In the genomic region with DNA sequence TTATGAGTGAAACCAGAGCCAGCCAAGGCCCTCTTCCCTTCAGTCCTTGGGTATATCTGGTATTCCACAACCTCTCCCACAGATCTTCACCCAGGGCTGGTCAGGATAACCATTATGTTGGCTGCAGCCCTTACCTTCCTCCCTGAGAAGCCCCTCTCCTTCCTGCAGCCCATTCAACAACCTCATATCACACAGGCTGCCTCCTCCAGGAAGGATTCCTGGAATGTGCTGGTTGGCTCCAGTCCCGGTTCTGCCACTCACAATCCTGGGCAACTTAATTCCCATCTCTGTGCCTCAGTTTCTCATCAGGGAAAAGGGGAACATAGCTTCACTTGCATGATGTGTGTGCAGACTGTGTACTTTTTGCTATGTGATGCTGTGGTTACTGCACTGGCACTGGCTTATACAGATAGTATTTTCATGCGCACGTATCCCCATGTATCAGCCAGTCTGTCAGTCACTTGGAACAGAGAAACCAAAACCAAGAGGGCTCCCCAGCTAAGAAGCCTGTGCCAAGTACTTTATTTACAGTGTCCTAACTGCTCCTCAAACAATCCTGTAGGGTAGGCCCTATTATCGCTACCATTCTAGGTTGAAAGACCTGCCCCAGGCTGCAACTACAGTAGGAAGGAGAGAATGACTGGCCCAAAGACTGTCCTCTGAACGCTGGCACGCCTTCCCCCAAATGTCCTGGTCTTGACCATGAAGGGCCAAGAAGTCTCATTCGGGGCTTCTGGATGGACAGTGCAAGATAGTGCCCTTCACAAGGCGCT, we compare ENCODE assay signal across 15 cellular contexts. TPM values are rescaled to one million over a fixed set of nuclear protein-coding genes. Genes with fewer than 3 reads are reported as not detected.
A peak's percentile ranks its signal among the peaks of the same experiment; 100 is the strongest.
DNase-seq lines count a peak whose midpoint lies in the region; ATAC-seq and TF ChIP-seq lines count a peak whose summit lies in the region.
"Had no signal": no experiment of that assay in that cellular context is flagged by ENCODE, and none has a peak within 500 bp of the region (broad histone marks: within the 10 kb centered on the region; RNA-seq: fewer than 3 reads in every experiment).

No MANE protein-coding gene starts in this region.

- H3K36me3 Mint-ChIP-seq in activated T-cell treated with anti-CD3 and anti-CD28 coated beads, Interleukin-2, amount 50 U/mL, for 72 hours (ENCODE audit: insufficient read depth in 2 of 2): peaks cover 5 to 15% of the 10 kb centered on the region in 2 donors
- peaks cover 12% of the 10 kb centered on the region for H3K36me3 Mint-ChIP-seq in activated T-cell treated with anti-CD3 and anti-CD28 coated beads, Interleukin-2, amount 50 U/mL, for 4 hours (ENCODE audit: insufficient read depth)

- peaks cover 51% of the 10 kb centered on the region for H3K4me1 Mint-ChIP-seq in activated T-cell treated with anti-CD3 and anti-CD28 coated beads, Interleukin-2, amount 50 U/mL, for 72 hours (ENCODE audit: low read depth)
- peaks cover 39% of the 10 kb centered on the region for H3K4me1 Mint-ChIP-seq in activated T-cell treated with anti-CD3 and anti-CD28 coated beads, Interleukin-2, amount 50 U/mL, for 4 hours (ENCODE audit: low read depth)

- TF ChIP-seq EP300 in upper lobe of left lung (IDR thresholded peaks at IDR 0.05): no peak

- H3K9ac ChIP-seq in muscle layer of colon (ENCODE audit: low read length): no peak overlapping the region

- no peak for ATAC-seq in activated T-cell treated with anti-CD3 and anti-CD28 coated beads, Interleukin-2, amount 50 U/mL, for 72 hours (replicated peaks in 1 of 2)
- ATAC-seq in activated T-cell treated with anti-CD3 and anti-CD28 coated beads, Interleukin-2, amount 50 U/mL, for 4 hours: no peak
- ATAC-seq in upper lobe of left lung (ENCODE audit: low FRiP score in 2 of 2) (no peak), HG03097 (IDR thresholded peaks at IDR 0.05; ENCODE audit: low FRiP score, unreplicated experiment) (no peak)
- ATAC-seq: Panc1 had no signal

- H3K36me3 ChIP-seq in muscle layer of colon (ENCODE audit: insufficient read depth, low read length): peaks cover 66% of the 10 kb centered on the region
- peaks cover 0 to 32% (median 22%) of the 10 kb centered on the region in 4 donors for H3K36me3 ChIP-seq in upper lobe of left lung

- H3K4me1 ChIP-seq in muscle layer of colon (ENCODE audit: insufficient read depth, low read length) (peaks cover 10% of the 10 kb centered on the region), upper lobe of left lung (peaks cover 26 to 39% (median 32%) of the 10 kb centered on the region in 4 donors)

- H3K27me3 Mint-ChIP-seq in activated T-cell treated with anti-CD3 and anti-CD28 coated beads, Interleukin-2, amount 50 U/mL, for 72 hours (ENCODE audit: low read depth): no peaks in the 10 kb centered on the region
- H3K27me3 Mint-ChIP-seq in activated T-cell treated with anti-CD3 and anti-CD28 coated beads, Interleukin-2, amount 50 U/mL, for 4 hours (ENCODE audit: low read depth): no peaks in the 10 kb centered on the region
- H3K27me3 Mint-ChIP-seq: activated naive CD8-positive, alpha-beta T cell had no signal

- no peaks in the 10 kb centered on the region for H3K9me3 Mint-ChIP-seq in activated T-cell treated with anti-CD3 and anti-CD28 coated beads, Interleukin-2, amount 50 U/mL, for 72 hours
- no peaks in the 10 kb centered on the region for H3K9me3 Mint-ChIP-seq in activated T-cell treated with anti-CD3 and anti-CD28 coated beads, Interleukin-2, amount 50 U/mL, for 4 hours
- H3K9me3 Mint-ChIP-seq: HFFc6 had no signal

- H3K9me3 ChIP-seq in muscle layer of colon (ENCODE audit: low read length) (no peaks in the 10 kb centered on the region), upper lobe of left lung (no peaks in the 10 kb centered on the region)

- peak overlapping the region; percentile 31 to 42 for H3K4me3 Mint-ChIP-seq in activated T-cell treated with anti-CD3 and anti-CD28 coated beads, Interleukin-2, amount 50 U/mL, for 72 hours
- no peak overlapping the region for H3K4me3 Mint-ChIP-seq in activated T-cell treated with anti-CD3 and anti-CD28 coated beads, Interleukin-2, amount 50 U/mL, for 4 hours
- H3K4me3 Mint-ChIP-seq: activated naive CD8-positive, alpha-beta T cell; HFFc6 had no signal

- WGBS in upper lobe of left lung, 2 donors: 52 to 64% methylated on average over 8 of the region's 8 CpGs

- H3K4me3 ChIP-seq in muscle layer of colon (ENCODE audit: low read depth in 1 of 2, low read length in 2 of 2) (no peak overlapping the region), upper lobe of left lung (no peak overlapping the region)

- TF ChIP-seq POLR2A in upper lobe of left lung (IDR thresholded peaks at IDR 0.05): no peak

- H3K27ac ChIP-seq in cingulate gyrus (ENCODE audit: low read depth, low read length) (peak overlapping the region; percentile 3), muscle layer of colon (ENCODE audit: low read depth, low read length) (peak overlapping the region; percentile 12), upper lobe of left lung (peak overlapping the region; percentile 47 to 82 (median 78))
- H3K27ac ChIP-seq: HL-60, VCaP had no signal

- H3K27ac Mint-ChIP-seq in activated T-cell treated with anti-CD3 and anti-CD28 coated beads, Interleukin-2, amount 50 U/mL, for 72 hours: peak overlapping the region; percentile 31
- H3K27ac Mint-ChIP-seq: activated naive CD8-positive, alpha-beta T cell; HFFc6 had no signal

- TF ChIP-seq CTCF in upper lobe of left lung (IDR thresholded peaks at IDR 0.05): no peak

- DNase-seq in activated T-cell treated with anti-CD3 and anti-CD28 coated beads, Interleukin-2, amount 50 U/mL, for 72 hours: no peak
- no peak for DNase-seq in activated T-cell treated with anti-CD3 and anti-CD28 coated beads, Interleukin-2, amount 50 U/mL, for 4 hours
- no peak for DNase-seq in upper lobe of left lung
- DNase-seq in anterior cingulate cortex (lab: John Stamatoyannopoulos, UW): no peak
- DNase-seq in hepatic stellate cell (ENCODE audit: low spot score): no peak
- DNase-seq: GDM1, HFFc6, NCI-H1436 had no signal

- no peaks in the 10 kb centered on the region for H3K27me3 ChIP-seq in muscle layer of colon (ENCODE audit: control insufficient read depth in 1 of 2, insufficient read depth in 2 of 2, low read length in 2 of 2)
- H3K27me3 ChIP-seq in upper lobe of left lung: no peaks in the 10 kb centered on the region

RNA-seq across cellular contexts. Expression of gene PPP1R15B, which starts 39.9 kb away (rescaled TPM):
- 10 to 100 TPM; 82.9 to 94.2 TPM for total RNA-seq in activated T-cell treated with anti-CD3 and anti-CD28 coated beads, Interleukin-2, amount 50 U/mL, for 72 hours
- total RNA-seq in activated T-cell treated with anti-CD3 and anti-CD28 coated beads, Interleukin-2, amount 50 U/mL, for 4 hours: 10 to 100 TPM; 71.7 to 80.1 (median 72.9) TPM
- 10 to 100 TPM; 30.4 to 67.8 (median 44.2) TPM for total RNA-seq in upper lobe of left lung

RNA-seq across cellular contexts. Expression of gene PIK3C2B, which starts 43.1 kb away (rescaled TPM):
- 10 to 100 TPM; 43.1 to 54.5 TPM for total RNA-seq in activated T-cell treated with anti-CD3 and anti-CD28 coated beads, Interleukin-2, amount 50 U/mL, for 72 hours
- 10 to 100 TPM; 13.6 to 18.1 (median 15.6) TPM for total RNA-seq in activated T-cell treated with anti-CD3 and anti-CD28 coated beads, Interleukin-2, amount 50 U/mL, for 4 hours
- 10 to 100 TPM; 14.1 to 84.9 (median 39.9) TPM for total RNA-seq in upper lobe of left lung

Comparison
In these comparisons a context has a peak if more than half of its experiments do, and no peak if none do; other contexts are left out.
1. H3K27ac ChIP-seq: peak in every context shown above with its lines; median percentile 78 in upper lobe of left lung; 12 in muscle layer of colon; 3 in cingulate gyrus.